8 cellular contexts compared by ENCODE assay signal in the genomic region with DNA sequence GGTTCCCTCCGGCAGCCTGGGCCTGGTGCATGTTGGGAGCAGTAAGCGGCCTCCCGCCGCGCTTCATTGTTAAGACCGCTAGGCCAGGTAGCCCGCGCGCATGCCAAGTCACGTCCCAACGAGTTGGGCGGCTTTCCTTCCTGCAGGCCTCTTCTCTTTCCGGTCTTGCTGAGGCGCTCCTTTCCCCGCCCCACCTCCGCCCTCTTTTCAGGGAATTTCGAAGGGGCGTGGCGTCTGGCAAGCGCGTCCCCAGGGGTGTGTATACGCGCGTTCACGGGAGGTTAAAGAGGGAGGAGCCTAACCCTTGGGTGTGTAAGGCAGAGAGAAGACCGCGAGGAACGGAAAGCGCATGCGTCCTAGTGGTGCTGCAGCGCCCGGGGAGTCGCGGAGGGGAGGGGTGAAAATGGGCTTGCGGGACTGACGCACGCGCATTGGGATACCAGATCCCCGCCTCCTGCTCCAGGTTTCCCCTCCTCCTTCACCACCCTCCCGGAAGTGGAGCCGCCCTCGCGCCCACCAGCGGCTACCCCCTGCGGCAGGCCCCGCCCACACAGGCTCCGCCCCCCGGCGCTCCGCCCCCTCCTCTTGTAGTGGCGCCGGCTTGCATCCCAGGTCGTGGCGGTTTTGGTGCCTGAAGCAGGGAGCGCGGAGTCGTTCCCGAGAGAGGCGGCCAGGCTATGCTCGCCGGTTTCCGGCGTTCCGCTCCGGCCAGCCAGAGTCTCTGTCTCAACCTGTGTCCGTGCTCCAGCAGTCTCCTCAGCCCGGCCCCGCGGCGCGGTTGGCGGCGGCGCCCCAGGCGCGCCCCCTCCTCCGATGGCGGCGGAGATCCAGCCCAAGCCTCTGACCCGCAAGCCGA. TPM values are rescaled to one million over a fixed set of nuclear protein-coding genes. Genes with fewer than 3 reads are reported as not detected.
DNase-seq lines count a peak whose midpoint lies in the region; ATAC-seq and TF ChIP-seq lines count a peak whose summit lies in the region.

A gene with protein sequence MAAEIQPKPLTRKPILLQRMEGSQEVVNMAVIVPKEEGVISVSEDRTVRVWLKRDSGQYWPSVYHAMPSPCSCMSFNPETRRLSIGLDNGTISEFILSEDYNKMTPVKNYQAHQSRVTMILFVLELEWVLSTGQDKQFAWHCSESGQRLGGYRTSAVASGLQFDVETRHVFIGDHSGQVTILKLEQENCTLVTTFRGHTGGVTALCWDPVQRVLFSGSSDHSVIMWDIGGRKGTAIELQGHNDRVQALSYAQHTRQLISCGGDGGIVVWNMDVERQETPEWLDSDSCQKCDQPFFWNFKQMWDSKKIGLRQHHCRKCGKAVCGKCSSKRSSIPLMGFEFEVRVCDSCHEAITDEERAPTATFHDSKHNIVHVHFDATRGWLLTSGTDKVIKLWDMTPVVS (plus strand): TSS at position 588 of the 856 bp plus-strand sequence. CDS start 226 bp downstream, at position 814.

- H3K27ac Mint-ChIP-seq in activated naive CD4-positive, alpha-beta T cell treated with anti-CD3 and anti-CD28 coated beads, Interleukin-2, amount 50 U/mL, for 72 hours: peak within 1 kb of the TSS; percentile 87 to 95

- DNase-seq in NCI-H1092 (lab: John Stamatoyannopoulos, UW) (peak; percentile 99), glomerular endothelial cell (ENCODE audit: extremely low read depth, low read depth, low spot score) (peak; percentile 98), occipital lobe (lab: John Stamatoyannopoulos, UW) (peak; percentile 98)
- DNase-seq in activated naive CD4-positive, alpha-beta T cell treated with anti-CD3 and anti-CD28 coated beads, Interleukin-2, amount 50 U/mL, for 72 hours (ENCODE audit: low spot score in 2 of 2): peak; percentile 98 to 99

- H3K27ac ChIP-seq in temporal lobe (ENCODE audit: low read depth, low read length): peak within 1 kb of the TSS; percentile 94

- ATAC-seq in HG02588 (IDR thresholded peaks at IDR 0.05; ENCODE audit: unreplicated experiment) (peak; percentile 79), SK-N-SH treated with all-trans-retinoic acid at 6 μM for 48 hours (peak; percentile 85)
- ATAC-seq in activated naive CD4-positive, alpha-beta T cell treated with anti-CD3 and anti-CD28 coated beads, Interleukin-2, amount 50 U/mL, for 72 hours: peak; percentile 77 to 82

- peaks cover 0 to 23% of the 10 kb centered on the region in 2 donors for H3K36me3 Mint-ChIP-seq in activated naive CD4-positive, alpha-beta T cell treated with anti-CD3 and anti-CD28 coated beads, Interleukin-2, amount 50 U/mL, for 72 hours

- peaks cover under 1 to 2% of the 10 kb centered on the region in 2 donors for H3K9me3 Mint-ChIP-seq in activated naive CD4-positive, alpha-beta T cell treated with anti-CD3 and anti-CD28 coated beads, Interleukin-2, amount 50 U/mL, for 72 hours

- peak within 1 kb of the TSS; percentile 90 for H3K4me3 ChIP-seq in GM08714 (ENCODE audit: low read length)

TF ChIP-seq in SK-N-SH treated with all-trans-retinoic acid at 6 μM for 48 hours, 23 proteins besides CTCF, POLR2A, EP300 and RAD21:
- TF ChIP-seq RARB (CRISPR knock-in tag; IDR thresholded peaks at IDR 0.05) (no peak), GLIS3 (CRISPR knock-in tag; IDR thresholded peaks at IDR 0.05) (peak; percentile 25; the same call in 1 of the 2 replicates)

RNA-seq across cellular contexts. Expression of the gene that starts here (rescaled TPM):
- total RNA-seq in activated naive CD4-positive, alpha-beta T cell treated with anti-CD3 and anti-CD28 coated beads, Interleukin-2, amount 50 U/mL, for 72 hours: 10 to 100 TPM; 16.4 to 17.5 TPM
- total RNA-seq in glomerular endothelial cell: 3.9 and 4.9 TPM in 2 replicates
- 8.4 TPM for total RNA-seq in occipital lobe
- total RNA-seq in temporal lobe: 8.1 TPM

Comparison
In these comparisons a context has a peak if more than half of its experiments do, and no peak if none do; other contexts are left out.
1. Peak in every context shown above with its lines: DNase-seq, ATAC-seq, H3K4me3 ChIP-seq and H3K27ac ChIP-seq.